18 cellular contexts compared by ENCODE assay signal in the genomic region with DNA sequence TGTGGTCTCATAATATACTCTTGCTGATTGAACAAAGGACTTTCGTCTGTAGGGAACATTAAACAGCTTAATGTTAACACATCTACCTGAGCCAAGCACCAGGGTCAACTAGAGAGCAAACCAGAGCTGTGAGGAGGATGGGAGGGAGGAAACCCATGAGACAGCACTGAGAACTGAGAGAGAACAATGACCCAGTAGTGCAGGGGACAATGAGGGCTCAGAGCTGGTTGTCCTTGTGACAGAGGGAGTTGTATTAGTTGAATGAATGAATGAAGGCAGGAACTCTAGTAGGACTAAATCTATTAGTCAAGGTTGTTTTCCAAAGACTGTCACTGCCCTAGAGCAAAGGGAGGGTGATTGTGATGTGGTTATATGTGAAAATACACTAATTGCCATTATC.
"Had no signal": no experiment of that assay in that cellular context is flagged by ENCODE, and none has a peak within 500 bp of the region (broad histone marks: within the 10 kb centered on the region; RNA-seq: fewer than 3 reads in every experiment).

No MANE protein-coding gene starts in this region.

- DNase-seq: activated CD4-positive, alpha-beta T cell treated with anti-CD3 and anti-CD28 coated beads for 4 hours; activated CD8-positive, alpha-beta T cell treated with anti-CD3 and anti-CD28 coated beads for 36 hours; activated effector memory CD4-positive, alpha-beta T cell treated with Interleukin-2 at 50 U/mL for 16 hours; activated naive CD4-positive, alpha-beta T cell treated with anti-CD3 and anti-CD28 coated beads, Interleukin-2, amount 50 U/mL, for 16 hours; activated T-cell treated with anti-CD3 and anti-CD28 coated beads, Interleukin-2, amount 50 U/mL, for 24 hours; effector memory CD4-positive, alpha-beta T cell; foreskin keratinocyte; immature natural killer cell; mesenchymal stem cell; naive thymus-derived CD4-positive, alpha-beta T cell; ovary; SK-N-SH; stimulated activated CD4-positive, alpha-beta T cell treated with anti-CD3 and anti-CD28 coated beads, Interleukin-4, amount 100 ng/mL, for 4 hours; stimulated activated naive CD4-positive, alpha-beta T cell; transverse colon had no signal

- H3K27ac ChIP-seq: epithelial cell of prostate, foreskin keratinocyte, neural progenitor cell, ovary, transverse colon had no signal

- ATAC-seq: activated CD8-positive, alpha-beta T cell treated with anti-CD3 and anti-CD28 coated beads for 36 hours; foreskin keratinocyte; naive thymus-derived CD4-positive, alpha-beta T cell; sciatic nerve had no signal
